In the genomic region with DNA sequence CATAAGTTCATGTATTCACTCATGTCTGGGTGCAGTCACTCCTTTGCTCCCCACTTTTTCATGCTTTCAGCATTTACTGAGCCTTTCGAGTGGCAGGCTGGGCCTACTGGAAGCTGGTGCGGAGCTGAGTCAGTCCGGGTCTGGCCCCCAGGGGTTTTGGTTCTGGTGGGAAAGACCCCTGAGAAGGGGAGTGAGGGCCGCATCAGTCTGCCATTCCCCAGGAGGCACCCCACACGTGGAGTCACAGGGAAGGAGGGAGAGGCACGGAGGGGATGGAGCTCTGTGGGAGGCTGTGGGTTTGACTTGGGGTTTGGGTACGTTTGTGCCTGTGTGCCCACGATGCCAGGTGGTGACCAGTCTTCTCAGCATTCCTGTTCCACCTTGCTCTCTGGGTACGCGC, we compare ENCODE assay signal across 20 cellular contexts.
DNase-seq lines count a peak whose midpoint lies in the region; ATAC-seq and TF ChIP-seq lines count a peak whose summit lies in the region.
"Had no signal": no experiment of that assay in that cellular context is flagged by ENCODE, and none has a peak within 500 bp of the region (broad histone marks: within the 10 kb centered on the region; RNA-seq: fewer than 3 reads in every experiment).

No MANE protein-coding gene starts in this region.

- H3K27ac Mint-ChIP-seq in endodermal cell (peak overlapping the region; percentile 29), neural progenitor cell (no peak overlapping the region)
- H3K27ac Mint-ChIP-seq: CD4-positive, alpha-beta T cell had no signal

- H3K27me3 ChIP-seq in HUES64 (ENCODE audit: insufficient read depth, low read length) = no peaks in the 10 kb centered on the region
- H3K27me3 ChIP-seq in endodermal cell (ENCODE audit: control insufficient read depth, insufficient read depth, low read length, poor library complexity, severe bottlenecking) = no peaks in the 10 kb centered on the region
- no peaks in the 10 kb centered on the region for H3K27me3 ChIP-seq in neural progenitor cell
- H3K27me3 ChIP-seq in upper lobe of right lung = no peaks in the 10 kb centered on the region
- H3K27me3 ChIP-seq: BLaER1 treated with 17β-estradiol and CSF1 and Interleukin-3, amounts not matched to agents 10 nM and 100 nM; MG63 had no signal

- peak overlapping the region; percentile 21 for H3K4me2 ChIP-seq in neural progenitor cell
- H3K4me2 ChIP-seq: BLaER1 treated with 17β-estradiol and CSF1 and Interleukin-3, amounts not matched to agents 10 nM and 100 nM; SK-N-SH had no signal

- DNase-seq in endodermal cell (no peak), neural progenitor cell (ENCODE audit: low spot score) (no peak), upper lobe of right lung (peak; percentile 49), lower leg skin (ENCODE audit: low spot score in 2 of 2) (no peak), GF-D8 (lab: John Stamatoyannopoulos, UW) (no peak)
- DNase-seq in effector CD8-positive, alpha-beta T cell (lab: John Stamatoyannopoulos, UW) = no peak
- DNase-seq: CD4-positive, alpha-beta T cell; DMS53; KG1; MG63; NCI-H1105 treated with DMSO at 0.1 percent for 48 hours; NCI-H146; NCI-H1930; NCI-H2107; NCI-H524 treated with DMSO at 0.1 percent for 48 hours; NCI-H774; PC-3; SK-N-SH had no signal

- H3K9me3 Mint-ChIP-seq in endodermal cell (no peaks in the 10 kb centered on the region), neural progenitor cell (no peaks in the 10 kb centered on the region)
- H3K9me3 Mint-ChIP-seq: CD4-positive, alpha-beta T cell had no signal

- TF ChIP-seq CTCF in endodermal cell (conservative IDR thresholded peaks at IDR 0.05) (no peak), neural progenitor cell (IDR thresholded peaks at IDR 0.05) (no peak), upper lobe of right lung (IDR thresholded peaks at IDR 0.05) (no peak), lower leg skin (IDR thresholded peaks at IDR 0.05) (no peak)

- peaks cover 14% of the 10 kb centered on the region for H3F3A ChIP-seq in neural progenitor cell (ENCODE audit: low read depth)

- H4K20me1 ChIP-seq in neural progenitor cell (ENCODE audit: low read depth) = no peaks in the 10 kb centered on the region

- no peaks in the 10 kb centered on the region for H3K79me2 ChIP-seq in neural progenitor cell (ENCODE audit: low read depth)

- H3K4me3 Mint-ChIP-seq in endodermal cell (no peak overlapping the region), neural progenitor cell (no peak overlapping the region)
- H3K4me3 Mint-ChIP-seq: CD4-positive, alpha-beta T cell had no signal

- H3K27me3 Mint-ChIP-seq in endodermal cell (ENCODE audit: insufficient read depth) (no peaks in the 10 kb centered on the region), neural progenitor cell (ENCODE audit: insufficient read depth, low read depth) (peaks cover 9% of the 10 kb centered on the region)

- peaks cover 13% of the 10 kb centered on the region for H3K4me1 ChIP-seq in HUES64 (ENCODE audit: insufficient read depth, low read length)
- no peaks in the 10 kb centered on the region for H3K4me1 ChIP-seq in endodermal cell (ENCODE audit: control insufficient read depth, insufficient read depth, low read length)
- H3K4me1 ChIP-seq in neural progenitor cell = peaks cover 12% of the 10 kb centered on the region
- H3K4me1 ChIP-seq in upper lobe of right lung = no peaks in the 10 kb centered on the region
- H3K4me1 ChIP-seq: BLaER1 treated with 17β-estradiol and CSF1 and Interleukin-3, amounts not matched to agents 10 nM and 100 nM had no signal

- H3K36me3 Mint-ChIP-seq in endodermal cell (ENCODE audit: low read depth) = peaks cover 14% of the 10 kb centered on the region
- peaks cover 2% of the 10 kb centered on the region for H3K36me3 Mint-ChIP-seq in neural progenitor cell

- peaks cover 6% of the 10 kb centered on the region; the same call in 1 of the 2 replicates for H3K36me3 ChIP-seq in HUES64 (ENCODE audit: insufficient read depth, low read length)
- peaks cover 4% of the 10 kb centered on the region for H3K36me3 ChIP-seq in endodermal cell (ENCODE audit: control insufficient read depth, insufficient read depth, low read length)
- H3K36me3 ChIP-seq in neural progenitor cell = no peaks in the 10 kb centered on the region
- H3K36me3 ChIP-seq in upper lobe of right lung = no peaks in the 10 kb centered on the region
- H3K36me3 ChIP-seq: BLaER1 treated with 17β-estradiol and CSF1 and Interleukin-3, amounts not matched to agents 10 nM and 100 nM; MG63 had no signal

- TF ChIP-seq POLR2A in lower leg skin (IDR thresholded peaks at IDR 0.05) = no peak

- intact Hi-C loops in upper lobe of right lung (cut with DNase I) = no loop called here
- intact Hi-C loops in lower leg skin (cut with DNase I; ENCODE audit: low total_unique reads) = no loop called here

- ATAC-seq in upper lobe of right lung = no peak
- ATAC-seq: PC-3 had no signal

- H3K4me1 Mint-ChIP-seq in endodermal cell (peaks cover 4% of the 10 kb centered on the region), neural progenitor cell (peaks cover 7% of the 10 kb centered on the region)

- H3K4me3 ChIP-seq in HUES64 (ENCODE audit: low read length) (0 out of 2 replicates have a peak overlapping the region, but pooled peaks have one; percentile 23), endodermal cell (ENCODE audit: low read length) (no peak overlapping the region), neural progenitor cell (no peak overlapping the region), upper lobe of right lung (no peak overlapping the region), lower leg skin (ENCODE audit: low read depth, poor library complexity, severe bottlenecking) (no peak overlapping the region)
- H3K4me3 ChIP-seq: BLaER1 treated with 17β-estradiol and CSF1 and Interleukin-3, amounts not matched to agents 10 nM and 100 nM; MG63 had no signal

- H3K9me3 ChIP-seq in HUES64 (ENCODE audit: insufficient read depth, low read depth, low read length) (no peaks in the 10 kb centered on the region), endodermal cell (ENCODE audit: control insufficient read depth, low read length) (no peaks in the 10 kb centered on the region), neural progenitor cell (ENCODE audit: low read depth) (no peaks in the 10 kb centered on the region), upper lobe of right lung (no peaks in the 10 kb centered on the region)
- H3K9me3 ChIP-seq: BLaER1 treated with 17β-estradiol and CSF1 and Interleukin-3, amounts not matched to agents 10 nM and 100 nM; MG63; SK-N-SH had no signal

- H3K9ac ChIP-seq in HUES64 (ENCODE audit: low read depth, low read length) (no peak overlapping the region), endodermal cell (ENCODE audit: extremely low read depth, low read length, poor library complexity, severe bottlenecking) (no peak overlapping the region), neural progenitor cell (no peak overlapping the region)
- H3K9ac ChIP-seq: BLaER1 treated with 17β-estradiol and CSF1 and Interleukin-3, amounts not matched to agents 10 nM and 100 nM; SK-N-SH had no signal

- H2AFZ ChIP-seq in neural progenitor cell (replicated peaks) = no peak overlapping the region

- H3K27ac ChIP-seq in HUES64 (ENCODE audit: low read depth, low read length) (no peak overlapping the region), endodermal cell (ENCODE audit: low read depth, low read length) (no peak overlapping the region), neural progenitor cell (no peak overlapping the region), upper lobe of right lung (no peak overlapping the region)
- H3K27ac ChIP-seq: BLaER1 treated with 17β-estradiol and CSF1 and Interleukin-3, amounts not matched to agents 10 nM and 100 nM had no signal

- WGBS in HUES64 = 85% methylated on average over 10 of the region's 10 CpGs
- WGBS in endodermal cell (ENCODE audit: insufficient coverage in 1 of 2, insufficient read length in 1 of 2), 2 experiments = 82 to 90% methylated on average over 4 to 10 of the region's 10 CpGs
- 84 to 87% methylated on average over 10 of the region's 10 CpGs for WGBS in lower leg skin, 2 donors
